14 cellular contexts compared by ENCODE assay signal in the genomic region with DNA sequence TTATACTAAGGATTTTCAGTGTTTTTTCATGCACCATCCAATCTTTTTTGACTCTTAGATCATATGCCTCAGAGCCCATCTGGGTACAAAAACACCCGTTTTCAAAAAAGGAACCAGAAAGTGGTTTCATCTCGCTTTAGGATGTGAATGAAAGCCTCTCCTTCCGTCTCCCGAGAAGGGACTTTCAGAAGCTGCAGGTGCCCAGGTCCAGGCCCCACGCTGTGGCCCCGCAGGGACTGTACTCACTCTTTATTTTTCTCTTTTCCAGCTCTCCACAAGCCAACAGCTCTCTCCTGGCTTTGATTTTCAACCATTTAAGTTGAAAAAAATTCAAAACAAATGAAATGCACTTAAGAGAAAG.
DNase-seq lines count a peak whose midpoint lies in the region; ATAC-seq and TF ChIP-seq lines count a peak whose summit lies in the region.
"Had no signal": no experiment of that assay in that cellular context is flagged by ENCODE, and none has a peak within 500 bp of the region (broad histone marks: within the 10 kb centered on the region; RNA-seq: fewer than 3 reads in every experiment).

No MANE protein-coding gene starts in this region.

- H3F3A ChIP-seq in MM.1S (ENCODE audit: insufficient read depth, low read length): peaks cover 21% of the 10 kb centered on the region

- H3K4me1 Mint-ChIP-seq in Caco-2 (ENCODE audit: low read depth, unreplicated experiment): peaks cover 12% of the 10 kb centered on the region
- H3K4me1 Mint-ChIP-seq: activated CD4-positive, alpha-beta memory T cell treated with anti-CD3 and anti-CD28 coated beads, Interleukin-2, amount 10 ng/mL, durations not matched to agents 7 days and 5 days had no signal

- no peaks in the 10 kb centered on the region for H3K36me3 Mint-ChIP-seq in Caco-2 (ENCODE audit: insufficient read depth, unreplicated experiment)

- H3K9ac ChIP-seq in MM.1S (ENCODE audit: low read length) (peak overlapping the region; percentile 73; the same call in 1 of the 2 replicates), colonic mucosa (ENCODE audit: low read depth in 2 of 2, low read length in 2 of 2) (no peak overlapping the region)

- H3K27me3 Mint-ChIP-seq in Caco-2 (ENCODE audit: insufficient read depth, unreplicated experiment): no peaks in the 10 kb centered on the region

- H3K4me2 ChIP-seq in MM.1S (ENCODE audit: low read depth, low read length): peak overlapping the region; percentile 93

- H3K27me3 ChIP-seq in Caco-2 (replicated peaks; ENCODE audit: control insufficient read depth, insufficient read depth, low read length) (no peaks in the 10 kb centered on the region), MM.1S (replicated peaks; ENCODE audit: insufficient read depth, low read length) (no peaks in the 10 kb centered on the region), colonic mucosa (no peaks in the 10 kb centered on the region)

- H3K27ac ChIP-seq in MM.1S (ENCODE audit: low read length) (peak overlapping the region; percentile 85), colonic mucosa (no peak overlapping the region)
- H3K27ac ChIP-seq: HL-60 had no signal

- H3K4me3 Mint-ChIP-seq in Caco-2 (ENCODE audit: unreplicated experiment): peak overlapping the region; percentile 37
- H3K4me3 Mint-ChIP-seq: activated CD4-positive, alpha-beta memory T cell treated with anti-CD3 and anti-CD28 coated beads, Interleukin-2, amount 10 ng/mL, durations not matched to agents 7 days and 5 days; activated naive CD4-positive, alpha-beta T cell treated with anti-CD3 and anti-CD28 coated beads for 36 hours had no signal

- H3K9me3 ChIP-seq in Caco-2 (peaks cover 8% of the 10 kb centered on the region), MM.1S (replicated peaks; ENCODE audit: insufficient read depth, low read length) (no peaks in the 10 kb centered on the region), colonic mucosa (no peaks in the 10 kb centered on the region)

- CTCF ChIA-PET in Caco-2 (lab: Charles Lee): interaction anchor here (0.7 kb wide), 1 partner anchor 268 kb away, joined by 3 read pairs; no protein-coding TSS in a partner anchor

- DNase-seq in Caco-2 (no peak), MM.1S (peak; percentile 88), sciatic nerve (ENCODE audit: low spot score) (no peak), colonic mucosa (no peak)
- no peak for DNase-seq in stimulated activated CD4-positive, alpha-beta T cell treated with anti-CD3 and anti-CD28 coated beads, Interleukin-2, amount 100 ng/mL, for 24 hours
- DNase-seq: activated CD4-positive, alpha-beta memory T cell treated with anti-CD3 and anti-CD28 coated beads, Interleukin-2, amount 10 ng/mL, durations not matched to agents 7 days and 5 days; activated naive CD4-positive, alpha-beta T cell treated with anti-CD3 and anti-CD28 coated beads for 36 hours; erythroblast; NCI-H1092 treated with DMSO at 0.1 percent for 48 hours; T-helper 2 cell had no signal

- no peaks in the 10 kb centered on the region for H3K9me2 ChIP-seq in MM.1S (replicated peaks; ENCODE audit: insufficient read depth, low read length)

- H3K4me3 ChIP-seq in Caco-2 (ENCODE audit: low read depth, low read length): no peak overlapping the region
- H3K4me3 ChIP-seq in MM.1S (ENCODE audit: low read length): peak overlapping the region; percentile 72
- H3K4me3 ChIP-seq in colonic mucosa: no peak overlapping the region

- no peaks in the 10 kb centered on the region for H4K20me1 ChIP-seq in MM.1S (ENCODE audit: insufficient read depth, low read length)

- H3K27ac Mint-ChIP-seq in Caco-2 (ENCODE audit: unreplicated experiment): peak overlapping the region; percentile 42
- H3K27ac Mint-ChIP-seq: activated CD4-positive, alpha-beta memory T cell treated with anti-CD3 and anti-CD28 coated beads, Interleukin-2, amount 10 ng/mL, durations not matched to agents 7 days and 5 days; activated naive CD4-positive, alpha-beta T cell treated with anti-CD3 and anti-CD28 coated beads for 36 hours had no signal

- H2AFZ ChIP-seq in MM.1S (ENCODE audit: low read length): 0 out of 2 replicates have a peak overlapping the region, but pooled peaks have one; percentile 22

- H3K4me1 ChIP-seq in Caco-2: no peaks in the 10 kb centered on the region
- peaks cover 13% of the 10 kb centered on the region for H3K4me1 ChIP-seq in MM.1S (ENCODE audit: low read length)
- H3K4me1 ChIP-seq in colonic mucosa: no peaks in the 10 kb centered on the region

- POLR2A ChIA-PET in Caco-2 (lab: Charles Lee): no interaction called here

- no TSS peak for BruUV-seq in Caco-2 (replicated peaks; lab: Mats Ljungman, UMichigan)

- peaks cover 16% of the 10 kb centered on the region for H3K9me3 Mint-ChIP-seq in Caco-2 (ENCODE audit: unreplicated experiment)
- H3K9me3 Mint-ChIP-seq: activated CD4-positive, alpha-beta memory T cell treated with anti-CD3 and anti-CD28 coated beads, Interleukin-2, amount 10 ng/mL, durations not matched to agents 7 days and 5 days; activated naive CD4-positive, alpha-beta T cell treated with anti-CD3 and anti-CD28 coated beads for 36 hours had no signal

- TF ChIP-seq CTCF in Caco-2 (IDR thresholded peaks at IDR 0.05; ENCODE audit: insufficient read depth in 1 of 2, low read depth in 1 of 2, low read length in 1 of 2, severe bottlenecking in 1 of 2, unreplicated experiment in 1 of 2): no peak
- TF ChIP-seq CTCF in MM.1S (IDR thresholded peaks at IDR 0.05; ENCODE audit: low read length): no peak
- TF ChIP-seq CTCF in colonic mucosa (IDR thresholded peaks at IDR 0.05): no peak

- H3K36me3 ChIP-seq in Caco-2 (ENCODE audit: control insufficient read depth, insufficient read depth, low read length) (no peaks in the 10 kb centered on the region), MM.1S (replicated peaks; ENCODE audit: insufficient read depth, low read length) (no peaks in the 10 kb centered on the region), colonic mucosa (no peaks in the 10 kb centered on the region)

- peaks cover 5% of the 10 kb centered on the region; the same call in 1 of the 2 replicates for H3K79me2 ChIP-seq in MM.1S (ENCODE audit: low read length)

- ATAC-seq in GM19035 (IDR thresholded peaks at IDR 0.05; ENCODE audit: unreplicated experiment): peak; percentile 44
- peak; percentile 48 for ATAC-seq in HG02763 (IDR thresholded peaks at IDR 0.05; ENCODE audit: unreplicated experiment)
- ATAC-seq in sciatic nerve: no peak
- ATAC-seq in activated CD4-positive, CD25-positive, alpha-beta regulatory T cell treated with anti-CD3 and anti-CD28 coated beads, Interleukin-2, amount 50 U/mL, for 24 hours: no peak

- intact Hi-C loops in Caco-2 (cut with micrococcal nuclease; ENCODE audit: unreplicated experiment): no loop called here
- intact Hi-C loops in sciatic nerve (cut with DNase I): no loop called here
- intact Hi-C loops in colonic mucosa (cut with DNase I): no loop called here

Comparison
In these comparisons a context has a peak if more than half of its experiments do, and no peak if none do; other contexts are left out.
1. ATAC-seq: peak in GM19035 (single experiment) and HG02763 (single experiment); none in sciatic nerve (single experiment) and activated CD4-positive, CD25-positive, alpha-beta regulatory T cell treated with anti-CD3 and anti-CD28 coated beads, Interleukin-2, amount 50 U/mL, for 24 hours (0 of 2).